ENCODE assay signal across 22 cellular contexts in the genomic region with DNA sequence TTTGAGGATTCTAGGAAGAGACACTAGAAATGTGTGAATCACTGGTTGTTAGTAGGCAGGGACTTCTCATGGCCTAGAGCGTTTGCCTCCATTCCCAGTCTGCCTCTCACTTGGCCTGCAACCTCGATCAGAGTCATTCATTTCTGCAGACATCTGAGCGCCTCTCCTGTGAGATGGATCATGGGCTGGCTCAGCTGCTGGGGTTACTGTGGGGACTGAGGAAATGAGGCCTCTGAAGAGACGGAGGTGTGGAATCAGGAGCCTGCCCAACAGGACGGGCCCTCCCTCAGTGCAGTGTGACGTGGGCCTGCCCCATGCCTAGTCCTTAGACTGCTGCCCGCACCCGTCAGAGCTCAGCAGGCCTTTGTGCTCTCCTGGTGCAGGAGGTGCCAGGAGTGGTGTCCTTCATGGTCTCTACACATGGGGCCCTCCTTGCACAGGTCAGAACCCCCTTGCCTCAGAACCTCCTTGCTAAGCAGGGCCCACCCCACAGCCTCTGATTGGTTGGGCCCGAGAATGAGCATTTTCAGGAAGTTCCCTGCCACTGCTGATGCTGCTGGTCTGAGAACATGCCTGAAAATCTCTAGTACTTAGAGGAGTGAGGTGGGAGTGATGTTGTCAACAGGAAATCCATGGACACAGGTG.
DNase-seq lines count a peak whose midpoint lies in the region; ATAC-seq and TF ChIP-seq lines count a peak whose summit lies in the region.
"Had no signal": no experiment of that assay in that cellular context is flagged by ENCODE, and none has a peak within 500 bp of the region (broad histone marks: within the 10 kb centered on the region; RNA-seq: fewer than 3 reads in every experiment).

No MANE protein-coding gene starts in this region.

- peak overlapping the region; percentile 40 for H2AK5ac ChIP-seq in neuronal stem cell (ENCODE audit: low read depth, low read length)

- in situ Hi-C loops in KBM-7 (cut with MboI; ENCODE audit: low pct_unique_long_range_greater_than_20kb, low sequenced_read_pairs), result no loop called here

- no peak overlapping the region for H4K91ac ChIP-seq in neuronal stem cell (ENCODE audit: low read depth, low read length, poor library complexity)

- peak; percentile 15 for DNase-seq in GM03348 (ENCODE audit: low spot score)
- DNase-seq in fibroblast of the aortic adventitia (ENCODE audit: low read depth), result peak; percentile 19
- no peak for DNase-seq in neuronal stem cell (ENCODE audit: low spot score)
- no peak for DNase-seq in NCI-H446 (lab: John Stamatoyannopoulos, UW)
- no peak for DNase-seq in KBM-7
- no peak for DNase-seq in SHP77 treated with DMSO at 0.1 percent for 48 hours (lab: John Stamatoyannopoulos, UW)
- no peak for DNase-seq in stimulated activated naive CD4-positive, alpha-beta T cell (lab: John Stamatoyannopoulos, UW)
- DNase-seq: activated B cell treated with CpG ODN at 0.5 μM for 24 hours; activated CD8-positive, alpha-beta memory T cell treated with anti-CD3 and anti-CD28 coated beads for 24 hours; AML-193; COR-L47; dermis blood vessel endothelial cell; midbrain; NCI-H1417; NCI-H2107; NCI-H524; stimulated activated naive CD8-positive, alpha-beta T cell treated with anti-CD3 and anti-CD28 coated beads, Interleukin-15, amount 100 ng/mL, for 72 hours had no signal

- H2BK5ac ChIP-seq in neuronal stem cell (ENCODE audit: low read length), result no peak overlapping the region

- H3K4me1 ChIP-seq in neuronal stem cell (ENCODE audit: control insufficient read depth in 2 of 2, insufficient read depth in 1 of 2, low read depth in 1 of 2, low read length in 2 of 2), result peaks cover 2 to 3% of the 10 kb centered on the region in 2 donors

- peak; percentile 24; the same call in 2 of the 3 replicates for ATAC-seq in SK-N-SH treated with all-trans-retinoic acid at 6 μM for 48 hours
- ATAC-seq: activated naive CD4-positive, alpha-beta T cell treated with anti-CD3 and anti-CD28 coated beads, Interleukin-2, amount 50 U/mL, for 72 hours; GM23338; stimulated activated naive CD8-positive, alpha-beta T cell treated with anti-CD3 and anti-CD28 coated beads, Interleukin-15, amount 100 ng/mL, for 72 hours had no signal

- H3K9ac ChIP-seq in neuronal stem cell (ENCODE audit: low read depth, low read length, poor library complexity), result no peak overlapping the region

- H3K18ac ChIP-seq in neuronal stem cell (ENCODE audit: low read length), result no peak overlapping the region

- H3K14ac ChIP-seq in neuronal stem cell (ENCODE audit: low read length), result no peak overlapping the region

- no peaks in the 10 kb centered on the region for H3K9me3 ChIP-seq in neuronal stem cell (replicated peaks in 1 of 2; ENCODE audit: control insufficient read depth in 2 of 2, insufficient read depth in 1 of 2, low read depth in 1 of 2, low read length in 2 of 2)
- H3K9me3 ChIP-seq: left lung had no signal

- H2AFZ ChIP-seq in neuronal stem cell (ENCODE audit: low read length), result no peak overlapping the region
- H2AFZ ChIP-seq: GM23338 had no signal

- no peak overlapping the region for H3K27ac ChIP-seq in neuronal stem cell (replicated peaks; ENCODE audit: low read length)
- H3K27ac ChIP-seq: epithelial cell of prostate had no signal

- no peak overlapping the region for H2BK120ac ChIP-seq in neuronal stem cell (ENCODE audit: low read depth, low read length)

- WGBS in neuronal stem cell (ENCODE audit: extremely low coverage in 2 of 2, insufficient read length in 2 of 2, insufficient replicate concordance in 1 of 2), 2 donors, result no CpG with 5 or more reads among the region's 9 CpGs

- H3K4ac ChIP-seq in neuronal stem cell (ENCODE audit: low read length), result no peak overlapping the region

- H4K8ac ChIP-seq in neuronal stem cell (ENCODE audit: low read depth, low read length), result no peak overlapping the region

- no peak overlapping the region for H3K4me2 ChIP-seq in neuronal stem cell (ENCODE audit: insufficient read depth, low read length, poor library complexity, severe bottlenecking)
- H3K4me2 ChIP-seq: GM23338 had no signal

- no peak overlapping the region for H2BK12ac ChIP-seq in neuronal stem cell (ENCODE audit: low read length)

- H3K23ac ChIP-seq in neuronal stem cell (ENCODE audit: low read depth, low read length, poor library complexity), result no peak overlapping the region

- no peak for TF ChIP-seq CTCF in fibroblast of the aortic adventitia (IDR thresholded peaks at IDR 0.05; ENCODE audit: insufficient read depth, low read length)

- no peaks in the 10 kb centered on the region for H3K36me3 ChIP-seq in neuronal stem cell (replicated peaks in 1 of 2; ENCODE audit: control insufficient read depth in 2 of 2, insufficient read depth in 2 of 2, low read length in 2 of 2)
- H3K36me3 ChIP-seq: left lung had no signal

- H3K4me3 ChIP-seq in fibroblast of the aortic adventitia (ENCODE audit: low read depth, low read length) (no peak overlapping the region), neuronal stem cell (ENCODE audit: low read length in 2 of 2) (no peak overlapping the region)
- H3K4me3 ChIP-seq: GM23338, left lung had no signal

- H3K27me3 ChIP-seq in neuronal stem cell (ENCODE audit: control insufficient read depth in 3 of 3, insufficient read depth in 3 of 3, low read depth in 1 of 3, low read length in 3 of 3), result no peaks in the 10 kb centered on the region
- H3K27me3 ChIP-seq: left lung had no signal

- no peaks in the 10 kb centered on the region for H3K79me1 ChIP-seq in neuronal stem cell (ENCODE audit: low read depth, low read length)

- no peak overlapping the region for H2BK15ac ChIP-seq in neuronal stem cell (ENCODE audit: low read length)

TF ChIP-seq in SK-N-SH treated with all-trans-retinoic acid at 6 μM for 48 hours, 23 proteins besides CTCF, POLR2A, EP300 and RAD21:
- no peak for TF ChIP-seq ISL1 (CRISPR knock-in tag; IDR thresholded peaks at IDR 0.05)
- TF ChIP-seq OSR1 (CRISPR knock-in tag; IDR thresholded peaks at IDR 0.05), result no peak
- TF ChIP-seq TOX (CRISPR knock-in tag; IDR thresholded peaks at IDR 0.05; ENCODE audit: borderline replicate concordance), result no peak
- TF ChIP-seq PPARA (CRISPR knock-in tag; IDR thresholded peaks at IDR 0.05; ENCODE audit: borderline replicate concordance), result no peak
- TF ChIP-seq, protein P1, sequence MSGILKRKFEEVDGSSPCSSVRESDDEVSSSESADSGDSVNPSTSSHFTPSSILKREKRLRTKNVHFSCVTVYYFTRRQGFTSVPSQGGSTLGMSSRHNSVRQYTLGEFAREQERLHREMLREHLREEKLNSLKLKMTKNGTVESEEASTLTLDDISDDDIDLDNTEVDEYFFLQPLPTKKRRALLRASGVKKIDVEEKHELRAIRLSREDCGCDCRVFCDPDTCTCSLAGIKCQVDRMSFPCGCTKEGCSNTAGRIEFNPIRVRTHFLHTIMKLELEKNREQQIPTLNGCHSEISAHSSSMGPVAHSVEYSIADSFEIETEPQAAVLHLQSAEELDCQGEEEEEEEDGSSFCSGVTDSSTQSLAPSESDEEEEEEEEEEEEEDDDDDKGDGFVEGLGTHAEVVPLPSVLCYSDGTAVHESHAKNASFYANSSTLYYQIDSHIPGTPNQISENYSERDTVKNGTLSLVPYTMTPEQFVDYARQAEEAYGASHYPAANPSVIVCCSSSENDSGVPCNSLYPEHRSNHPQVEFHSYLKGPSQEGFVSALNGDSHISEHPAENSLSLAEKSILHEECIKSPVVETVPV (CRISPR knock-in tag; IDR thresholded peaks at IDR 0.05), result no peak
- TF ChIP-seq PATZ1 (CRISPR knock-in tag; IDR thresholded peaks at IDR 0.05; ENCODE audit: borderline replicate concordance), result no peak
- no peak for TF ChIP-seq CSDC2 (CRISPR knock-in tag; IDR thresholded peaks at IDR 0.05)
- TF ChIP-seq RARB (CRISPR knock-in tag; IDR thresholded peaks at IDR 0.05), result no peak
- TF ChIP-seq ZC3H10 (CRISPR knock-in tag; IDR thresholded peaks at IDR 0.05), result no peak
- TF ChIP-seq TCF4 (CRISPR knock-in tag; IDR thresholded peaks at IDR 0.05; ENCODE audit: borderline replicate concordance), result no peak
- no peak for TF ChIP-seq CREB5 (CRISPR knock-in tag; IDR thresholded peaks at IDR 0.05; ENCODE audit: low read depth)
- TF ChIP-seq ZFP3 (CRISPR knock-in tag; IDR thresholded peaks at IDR 0.05), result no peak
- TF ChIP-seq ESRRG (CRISPR knock-in tag; IDR thresholded peaks at IDR 0.05), result no peak
- no peak for TF ChIP-seq SNAI2 (CRISPR knock-in tag; IDR thresholded peaks at IDR 0.05)
- TF ChIP-seq ZNF8 (CRISPR knock-in tag; IDR thresholded peaks at IDR 0.05), result no peak
- TF ChIP-seq ARNTL (CRISPR knock-in tag; IDR thresholded peaks at IDR 0.05; ENCODE audit: borderline replicate concordance, low read depth), result no peak
- TF ChIP-seq ZFP30 (CRISPR knock-in tag; IDR thresholded peaks at IDR 0.05), result no peak
- no peak for TF ChIP-seq ZNF70 (CRISPR knock-in tag; IDR thresholded peaks at IDR 0.05)

Comparison
In these comparisons a context has a peak if more than half of its experiments do, and no peak if none do; other contexts are left out.
1. DNase-seq: peak in GM03348 (single experiment) and fibroblast of the aortic adventitia (single experiment); none in neuronal stem cell (single experiment), NCI-H446 (0 of 2), KBM-7 (single experiment), SHP77 treated with DMSO at 0.1 percent for 48 hours (single experiment) and stimulated activated naive CD4-positive, alpha-beta T cell (0 of 6).